In genomic region chr2:174593574-174594203, GRCh38 we compare ENCODE assay signal across 9 cellular contexts.
DNase-seq lines count a peak whose midpoint lies in the region; ATAC-seq and TF ChIP-seq lines count a peak whose summit lies in the region.
"Had no signal": no experiment of that assay in that cellular context is flagged by ENCODE, and none has a peak within 500 bp of the region (broad histone marks: within the 10 kb centered on the region; RNA-seq: fewer than 3 reads in every experiment).

No MANE protein-coding gene starts in this region.

- TF ChIP-seq CTCF in AG10803 (conservative IDR thresholded peaks at IDR 0.05; ENCODE audit: low read length) = no peak

- DNase-seq in AG10803 (ENCODE audit: low read depth) = peak; percentile 83
- peak; percentile 84 for DNase-seq in SKM-1 treated with dmso at 0.1 percent for 144 hours (lab: John Stamatoyannopoulos, UW; ENCODE audit: unreplicated experiment)
- DNase-seq in astrocyte of the hippocampus (ENCODE audit: low read depth, low spot score) = peak; percentile 78
- peak; percentile 82 for DNase-seq in left kidney (ENCODE audit: low read depth, low spot score)
- peak; percentile 29 to 47 for DNase-seq in stimulated activated CD8-positive, alpha-beta memory T cell treated with anti-CD3 and anti-CD28 coated beads, Interleukin-15, amount 100 ng/mL, for 4 hours (ENCODE audit: low read depth in 2 of 2)
- DNase-seq in DMS53 treated with DMSO at 0.1 percent for 48 hours (lab: John Stamatoyannopoulos, UW; ENCODE audit: unreplicated experiment) = no peak

- ATAC-seq in GM19328 (IDR thresholded peaks at IDR 0.05; ENCODE audit: unreplicated experiment) (peak; percentile 46), HG03432 (IDR thresholded peaks at IDR 0.05; ENCODE audit: unreplicated experiment) (peak; percentile 78)
- ATAC-seq: HCT116 had no signal

- H3K4me3 ChIP-seq in AG10803 (ENCODE audit: low read length) = peak overlapping the region; percentile 22; the same call in 1 of the 2 replicates
